ENCODE assay signal across 1 cellular context in the genomic region with DNA sequence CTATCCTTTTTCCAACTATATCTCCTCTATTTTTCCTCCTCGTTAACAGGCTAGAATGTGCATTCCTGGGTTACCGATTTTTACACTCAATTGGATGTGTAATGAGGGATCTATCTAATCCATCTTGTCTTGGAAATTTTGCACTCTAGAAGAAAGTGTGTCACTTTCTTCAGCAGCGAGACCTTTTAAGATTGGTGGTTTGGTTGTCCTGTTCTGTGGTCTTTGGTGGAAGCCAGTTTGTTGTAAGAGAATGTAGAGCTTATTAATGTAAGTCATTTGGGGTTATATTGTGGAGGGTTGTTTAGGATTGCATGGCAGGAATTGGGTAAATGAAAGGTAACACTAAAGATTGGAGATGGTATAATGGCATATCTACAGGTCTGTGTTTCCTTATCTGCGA.
TF ChIP-seq lines count a peak whose summit lies in the region.

No MANE protein-coding gene starts in this region.

TF ChIP-seq in IMR-90, 13 proteins besides CTCF, POLR2A, EP300 and RAD21:
- no peak for TF ChIP-seq MAZ (IDR thresholded peaks at IDR 0.05; ENCODE audit: borderline replicate concordance, low read depth, low read length)
- TF ChIP-seq CEBPB (IDR thresholded peaks at IDR 0.05; ENCODE audit: low read depth, low read length): no peak
- TF ChIP-seq SMC3 (IDR thresholded peaks at IDR 0.05; ENCODE audit: low read depth, low read length): no peak
- TF ChIP-seq, protein P1, sequence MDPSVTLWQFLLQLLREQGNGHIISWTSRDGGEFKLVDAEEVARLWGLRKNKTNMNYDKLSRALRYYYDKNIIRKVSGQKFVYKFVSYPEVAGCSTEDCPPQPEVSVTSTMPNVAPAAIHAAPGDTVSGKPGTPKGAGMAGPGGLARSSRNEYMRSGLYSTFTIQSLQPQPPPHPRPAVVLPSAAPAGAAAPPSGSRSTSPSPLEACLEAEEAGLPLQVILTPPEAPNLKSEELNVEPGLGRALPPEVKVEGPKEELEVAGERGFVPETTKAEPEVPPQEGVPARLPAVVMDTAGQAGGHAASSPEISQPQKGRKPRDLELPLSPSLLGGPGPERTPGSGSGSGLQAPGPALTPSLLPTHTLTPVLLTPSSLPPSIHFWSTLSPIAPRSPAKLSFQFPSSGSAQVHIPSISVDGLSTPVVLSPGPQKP (IDR thresholded peaks at IDR 0.05; ENCODE audit: borderline replicate concordance, low read depth, low read length): no peak
- TF ChIP-seq, protein P2, sequence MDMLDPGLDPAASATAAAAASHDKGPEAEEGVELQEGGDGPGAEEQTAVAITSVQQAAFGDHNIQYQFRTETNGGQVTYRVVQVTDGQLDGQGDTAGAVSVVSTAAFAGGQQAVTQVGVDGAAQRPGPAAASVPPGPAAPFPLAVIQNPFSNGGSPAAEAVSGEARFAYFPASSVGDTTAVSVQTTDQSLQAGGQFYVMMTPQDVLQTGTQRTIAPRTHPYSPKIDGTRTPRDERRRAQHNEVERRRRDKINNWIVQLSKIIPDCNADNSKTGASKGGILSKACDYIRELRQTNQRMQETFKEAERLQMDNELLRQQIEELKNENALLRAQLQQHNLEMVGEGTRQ (IDR thresholded peaks at IDR 0.05; ENCODE audit: low read depth, low read length): no peak
- TF ChIP-seq FOS (IDR thresholded peaks at IDR 0.05; ENCODE audit: low read depth, low read length): no peak
- TF ChIP-seq MXI1 (IDR thresholded peaks at IDR 0.05; ENCODE audit: borderline replicate concordance, low read depth, low read length): no peak
- no peak for TF ChIP-seq MAFK (IDR thresholded peaks at IDR 0.05; ENCODE audit: low read depth, low read length)
- no peak for TF ChIP-seq BHLHE40 (IDR thresholded peaks at IDR 0.05; ENCODE audit: low read depth, low read length)
- no peak for TF ChIP-seq RFX5 (IDR thresholded peaks at IDR 0.05; ENCODE audit: low read depth, low read length)
- no peak for TF ChIP-seq RCOR1 (IDR thresholded peaks at IDR 0.05; ENCODE audit: insufficient replicate concordance, low read length)
TF ChIP-seq in IMR-90: peak in this region for 0.
